ENCODE assay signal across 31 cellular contexts in the genomic region with DNA sequence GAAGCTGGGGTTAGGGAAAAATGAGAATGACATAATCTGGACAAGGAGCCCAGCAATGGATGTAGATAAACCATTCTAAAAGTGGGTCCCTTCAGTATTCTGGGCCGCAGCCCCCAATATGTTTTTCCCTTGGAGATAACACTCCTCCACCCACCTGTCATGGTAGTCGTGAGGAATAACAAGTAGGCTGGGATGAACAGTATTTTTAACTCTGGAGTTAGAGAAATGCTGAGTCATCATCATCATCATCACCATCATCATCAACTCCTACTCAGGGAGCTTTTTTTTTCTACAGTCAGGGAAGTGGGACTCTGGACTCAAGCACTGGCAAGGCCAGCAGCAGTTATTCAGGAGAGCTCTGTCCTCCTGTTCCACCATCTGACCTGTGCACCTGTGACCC. TPM values are rescaled to one million over a fixed set of nuclear protein-coding genes. Genes with fewer than 3 reads are reported as not detected.
"Had no signal": no experiment of that assay in that cellular context is flagged by ENCODE, and none has a peak within 500 bp of the region (broad histone marks: within the 10 kb centered on the region; RNA-seq: fewer than 3 reads in every experiment).

No MANE protein-coding gene starts in this region.

- H3K36me3 ChIP-seq: esophagus muscularis mucosa, gastroesophageal sphincter, heart right ventricle, left ventricle myocardium inferior, lower lobe of right lung, prostate gland, sigmoid colon, stomach, thyroid gland, vagina had no signal

- H3K4me3 Mint-ChIP-seq: dendritic cell treated with granulocyte-macrophage colony-stimulating factor and Interleukin-4, amounts not matched to agents 40 ng/mL and 50 ng/mL, for 4 days; endodermal cell; naive thymus-derived CD8-positive, alpha-beta T cell; nephron progenitor cell; stimulated activated effector memory CD8-positive, alpha-beta T cell treated with anti-CD3 and anti-CD28 coated beads, Interleukin-12 subunit alpha, Interleukin-12 subunit beta, amount 100 ng/mL, for 72 hours had no signal

- H3K36me3 Mint-ChIP-seq: naive thymus-derived CD8-positive, alpha-beta T cell; stimulated activated effector memory CD8-positive, alpha-beta T cell treated with anti-CD3 and anti-CD28 coated beads, Interleukin-12 subunit alpha, Interleukin-12 subunit beta, amount 100 ng/mL, for 72 hours had no signal

- H3K4me1 ChIP-seq: foreskin keratinocyte, lower lobe of right lung, prostate gland, thyroid gland, vagina had no signal

- H3K27ac Mint-ChIP-seq: dendritic cell treated with granulocyte-macrophage colony-stimulating factor and Interleukin-4, amounts not matched to agents 40 ng/mL and 50 ng/mL, for 4 days; endodermal cell; naive thymus-derived CD8-positive, alpha-beta T cell; nephron progenitor cell; stimulated activated effector memory CD8-positive, alpha-beta T cell treated with anti-CD3 and anti-CD28 coated beads, Interleukin-12 subunit alpha, Interleukin-12 subunit beta, amount 100 ng/mL, for 72 hours had no signal

- DNase-seq: effector CD8-positive, alpha-beta T cell; endodermal cell; foreskin keratinocyte; glutamatergic neuron; heart right ventricle; hippocampal formation; left cardiac atrium; left ventricle myocardium inferior; lower lobe of right lung; naive thymus-derived CD8-positive, alpha-beta T cell; nephron progenitor cell; right cardiac atrium; sigmoid colon; stimulated activated CD4-positive, alpha-beta T cell treated with anti-CD3 and anti-CD28 coated beads, Interleukin-2, amount 100 ng/mL, for 24 hours; stimulated activated CD4-positive, alpha-beta T cell treated with anti-CD3 and anti-CD28 coated beads, Interleukin-4, amount 100 ng/mL, for 24 hours; stimulated activated naive CD4-positive, alpha-beta T cell treated with Interleukin-2 at 50 U/mL for 16 hours; stomach; thyroid gland; trophoblast cell had no signal

- H3K27ac ChIP-seq: epithelial cell of prostate, esophagus muscularis mucosa, foreskin keratinocyte, gastroesophageal sphincter, heart right ventricle, left ventricle myocardium inferior, lower lobe of right lung, prostate gland, sigmoid colon, stomach, thyroid gland, vagina had no signal

- H3K4me3 ChIP-seq: esophagus muscularis mucosa, gastroesophageal sphincter, heart right ventricle, left ventricle myocardium inferior, lower lobe of right lung, prostate gland, sigmoid colon, stomach, thyroid gland, vagina had no signal

- H3K9me3 Mint-ChIP-seq: dendritic cell treated with granulocyte-macrophage colony-stimulating factor and Interleukin-4, amounts not matched to agents 40 ng/mL and 50 ng/mL, for 4 days; endodermal cell; nephron progenitor cell; stimulated activated effector memory CD8-positive, alpha-beta T cell treated with anti-CD3 and anti-CD28 coated beads, Interleukin-12 subunit alpha, Interleukin-12 subunit beta, amount 100 ng/mL, for 72 hours had no signal

- H3K9me3 ChIP-seq: esophagus muscularis mucosa, gastroesophageal sphincter, heart right ventricle, left ventricle myocardium inferior, lower lobe of right lung, prostate gland, sigmoid colon, stomach, thyroid gland, vagina had no signal

- ATAC-seq: foreskin keratinocyte; gastroesophageal sphincter; heart right ventricle; left cardiac atrium; lower lobe of right lung; naive thymus-derived CD8-positive, alpha-beta T cell; right cardiac atrium; stimulated activated effector memory CD8-positive, alpha-beta T cell treated with anti-CD3 and anti-CD28 coated beads, Interleukin-12 subunit alpha, Interleukin-12 subunit beta, amount 100 ng/mL, for 72 hours had no signal

- FAIRE-seq: islet of Langerhans had no signal

RNA-seq across cellular contexts. Expression of gene CADM3, which starts 12.8 kb away (rescaled TPM):
- total RNA-seq: fibroblast of lung; foreskin keratinocyte; naive thymus-derived CD8-positive, alpha-beta T cell had no signal
- polyA plus RNA-seq: fibroblast of lung; foreskin keratinocyte; naive thymus-derived CD8-positive, alpha-beta T cell had no signal

RNA-seq across cellular contexts. Expression of gene ACKR1, which starts 20.5 kb away (rescaled TPM):
- total RNA-seq: endodermal cell; fibroblast of lung; foreskin keratinocyte; kidney epithelial cell; naive thymus-derived CD8-positive, alpha-beta T cell; osteocyte; renal cortical epithelial cell had no signal
- polyA plus RNA-seq: fibroblast of lung; foreskin keratinocyte; naive thymus-derived CD8-positive, alpha-beta T cell had no signal
